Comparison of ENCODE assay signal across 8 cellular contexts in the genomic region with DNA sequence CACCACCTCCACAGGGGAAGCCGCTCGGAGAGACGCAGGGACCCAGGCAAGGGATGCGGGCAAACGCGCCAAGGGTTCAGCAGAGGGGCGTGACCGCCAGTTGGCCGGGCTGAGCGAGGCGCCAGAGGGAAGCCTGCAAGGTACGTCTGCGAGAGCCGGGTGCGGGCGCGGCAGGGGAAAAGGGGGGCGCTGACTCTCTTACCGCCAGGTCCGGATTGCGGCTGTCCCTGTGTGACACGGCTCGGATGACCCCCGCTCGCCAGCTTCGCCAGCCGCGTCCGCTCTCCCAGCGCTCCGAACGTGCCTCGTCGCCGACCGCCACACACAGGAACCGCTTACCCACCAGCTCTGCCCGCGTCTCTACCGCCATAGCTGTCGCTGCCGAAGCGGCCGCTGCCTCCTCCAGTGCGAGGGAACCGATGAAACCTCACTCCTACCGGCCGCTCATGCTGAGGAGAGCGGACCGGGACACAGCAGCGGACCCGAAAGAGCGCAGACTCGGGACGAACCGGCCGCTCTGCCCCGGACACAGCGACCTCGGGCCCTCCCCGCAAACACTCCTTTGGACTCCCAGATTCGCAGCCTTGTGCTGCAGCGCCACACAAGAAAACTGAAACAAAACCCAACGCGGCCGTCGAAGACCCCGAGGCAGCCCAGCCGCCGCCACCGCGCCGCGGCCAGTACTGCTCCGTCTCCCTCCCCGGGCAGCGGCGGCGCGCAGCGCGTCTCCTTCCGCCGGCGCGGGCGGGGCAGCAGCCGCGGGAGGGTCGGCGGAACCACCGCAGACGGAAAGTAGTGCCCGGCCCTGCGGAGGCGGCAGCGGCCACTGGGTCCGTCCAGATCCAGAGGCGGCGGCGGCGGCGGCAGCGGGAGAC. TPM values are rescaled to one million over a fixed set of nuclear protein-coding genes. Genes with fewer than 3 reads are reported as not detected.
DNase-seq lines count a peak whose midpoint lies in the region; ATAC-seq and TF ChIP-seq lines count a peak whose summit lies in the region.

A gene with protein sequence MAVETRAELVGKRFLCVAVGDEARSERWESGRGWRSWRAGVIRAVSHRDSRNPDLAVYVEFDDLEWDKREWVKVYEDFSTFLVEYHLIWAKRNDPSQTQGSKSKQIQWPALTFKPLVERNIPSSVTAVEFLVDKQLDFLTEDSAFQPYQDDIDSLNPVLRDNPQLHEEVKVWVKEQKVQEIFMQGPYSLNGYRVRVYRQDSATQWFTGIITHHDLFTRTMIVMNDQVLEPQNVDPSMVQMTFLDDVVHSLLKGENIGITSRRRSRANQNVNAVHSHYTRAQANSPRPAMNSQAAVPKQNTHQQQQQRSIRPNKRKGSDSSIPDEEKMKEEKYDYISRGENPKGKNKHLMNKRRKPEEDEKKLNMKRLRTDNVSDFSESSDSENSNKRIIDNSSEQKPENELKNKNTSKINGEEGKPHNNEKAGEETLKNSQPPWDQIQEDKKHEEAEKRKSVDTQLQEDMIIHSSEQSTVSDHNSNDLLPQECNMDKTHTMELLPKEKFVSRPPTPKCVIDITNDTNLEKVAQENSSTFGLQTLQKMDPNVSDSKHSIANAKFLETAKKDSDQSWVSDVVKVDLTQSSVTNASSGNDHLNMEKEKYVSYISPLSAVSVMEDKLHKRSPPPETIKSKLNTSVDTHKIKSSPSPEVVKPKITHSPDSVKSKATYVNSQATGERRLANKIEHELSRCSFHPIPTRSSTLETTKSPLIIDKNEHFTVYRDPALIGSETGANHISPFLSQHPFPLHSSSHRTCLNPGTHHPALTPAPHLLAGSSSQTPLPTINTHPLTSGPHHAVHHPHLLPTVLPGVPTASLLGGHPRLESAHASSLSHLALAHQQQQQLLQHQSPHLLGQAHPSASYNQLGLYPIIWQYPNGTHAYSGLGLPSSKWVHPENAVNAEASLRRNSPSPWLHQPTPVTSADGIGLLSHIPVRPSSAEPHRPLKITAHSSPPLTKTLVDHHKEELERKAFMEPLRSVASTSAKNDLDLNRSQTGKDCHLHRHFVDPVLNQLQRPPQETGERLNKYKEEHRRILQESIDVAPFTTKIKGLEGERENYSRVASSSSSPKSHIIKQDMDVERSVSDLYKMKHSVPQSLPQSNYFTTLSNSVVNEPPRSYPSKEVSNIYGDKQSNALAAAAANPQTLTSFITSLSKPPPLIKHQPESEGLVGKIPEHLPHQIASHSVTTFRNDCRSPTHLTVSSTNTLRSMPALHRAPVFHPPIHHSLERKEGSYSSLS (N-terminal part only) (minus strand): TSS at position 685 of the 875 bp plus-strand sequence. CDS start 315 bp downstream, at position 370.

- H3K36me3 Mint-ChIP-seq in activated T-helper 2 cell treated with anti-CD3 and anti-CD28 coated beads, Interferon-gamma antibody, Interleukin-2, Interleukin-4, amounts not matched to agents 10 μg/mL and 5 μg/mL and 100 μg/mL, durations not matched to agents 14 hours and 24 hours and 36 hours (ENCODE audit: low read depth), result no peaks in the 10 kb centered on the region
- no peaks in the 10 kb centered on the region for H3K36me3 Mint-ChIP-seq in natural killer cell

- intact Hi-C loops in activated T-helper 2 cell treated with anti-CD3 and anti-CD28 coated beads, Interferon-gamma antibody, Interleukin-2, Interleukin-4, amounts not matched to agents 10 μg/mL and 5 μg/mL and 100 μg/mL, durations not matched to agents 14 hours and 24 hours and 36 hours (cut with micrococcal nuclease), result loop anchor here (1.0 to 10.0 kb wide), 5 partner anchors 57 to 259 kb away; no protein-coding TSS in a partner anchor
- intact Hi-C loops in natural killer cell (cut with micrococcal nuclease), result loop anchor here (5.0 to 10.0 kb wide), 3 partner anchors 57 to 261 kb away; partner anchors contain the start of gene REEP3

- peak within 1 kb of the TSS; percentile 91 for H3K4me3 Mint-ChIP-seq in activated T-helper 2 cell treated with anti-CD3 and anti-CD28 coated beads, Interferon-gamma antibody, Interleukin-2, Interleukin-4, amounts not matched to agents 10 μg/mL and 5 μg/mL and 100 μg/mL, durations not matched to agents 14 hours and 24 hours and 36 hours (ENCODE audit: low read depth)
- peak within 1 kb of the TSS; percentile 97 for H3K4me3 Mint-ChIP-seq in natural killer cell
- peak within 1 kb of the TSS; percentile 95 to 98 for H3K4me3 Mint-ChIP-seq in stimulated activated naive CD8-positive, alpha-beta T cell treated with anti-CD3 and anti-CD28 coated beads, Interleukin-15, amount 100 ng/mL, for 72 hours

- H3K9me3 Mint-ChIP-seq in activated T-helper 2 cell treated with anti-CD3 and anti-CD28 coated beads, Interferon-gamma antibody, Interleukin-2, Interleukin-4, amounts not matched to agents 10 μg/mL and 5 μg/mL and 100 μg/mL, durations not matched to agents 14 hours and 24 hours and 36 hours, result no peaks in the 10 kb centered on the region
- H3K9me3 Mint-ChIP-seq in natural killer cell, result no peaks in the 10 kb centered on the region
- H3K9me3 Mint-ChIP-seq in stimulated activated naive CD8-positive, alpha-beta T cell treated with anti-CD3 and anti-CD28 coated beads, Interleukin-15, amount 100 ng/mL, for 72 hours, result no peaks in the 10 kb centered on the region

- DNase-seq in DMS 273 treated with DMSO at 0.1 percent for 48 hours (lab: John Stamatoyannopoulos, UW) (peak; percentile 47), HT-29 (ENCODE audit: low spot score) (peak; percentile 76), RPMI7951 (ENCODE audit: low read depth) (peak; percentile 85), fibroblast of peridontal ligament (ENCODE audit: extremely low read depth) (peak; percentile 71), natural killer cell (peak; percentile 64)
- DNase-seq in activated T-helper 2 cell treated with anti-CD3 and anti-CD28 coated beads, Interferon-gamma antibody, Interleukin-2, Interleukin-4, amounts not matched to agents 10 μg/mL and 5 μg/mL and 100 μg/mL, durations not matched to agents 14 hours and 24 hours and 36 hours (ENCODE audit: low spot score), result peak; percentile 47
- DNase-seq in stimulated activated naive CD8-positive, alpha-beta T cell treated with anti-CD3 and anti-CD28 coated beads, Interleukin-15, amount 100 ng/mL, for 72 hours, result peak; percentile 57 to 70

- TF ChIP-seq CTCF in natural killer cell (IDR thresholded peaks at IDR 0.05), result no peak

- peak; percentile 57 for ATAC-seq in GM19468 (IDR thresholded peaks at IDR 0.05; ENCODE audit: extremely low read depth, unreplicated experiment)
- peak; percentile 80 to 86 (median 81) for ATAC-seq in natural killer cell
- ATAC-seq in stimulated activated naive CD8-positive, alpha-beta T cell treated with anti-CD3 and anti-CD28 coated beads, Interleukin-15, amount 100 ng/mL, for 72 hours, result peak; percentile 88

- H3K27ac Mint-ChIP-seq in activated T-helper 2 cell treated with anti-CD3 and anti-CD28 coated beads, Interferon-gamma antibody, Interleukin-2, Interleukin-4, amounts not matched to agents 10 μg/mL and 5 μg/mL and 100 μg/mL, durations not matched to agents 14 hours and 24 hours and 36 hours, result peak within 1 kb of the TSS; percentile 58
- H3K27ac Mint-ChIP-seq in natural killer cell, result peak within 1 kb of the TSS; percentile 85 to 93
- peak within 1 kb of the TSS; percentile 93 to 96 for H3K27ac Mint-ChIP-seq in stimulated activated naive CD8-positive, alpha-beta T cell treated with anti-CD3 and anti-CD28 coated beads, Interleukin-15, amount 100 ng/mL, for 72 hours

- peaks cover 12% of the 10 kb centered on the region for H3K4me1 Mint-ChIP-seq in activated T-helper 2 cell treated with anti-CD3 and anti-CD28 coated beads, Interferon-gamma antibody, Interleukin-2, Interleukin-4, amounts not matched to agents 10 μg/mL and 5 μg/mL and 100 μg/mL, durations not matched to agents 14 hours and 24 hours and 36 hours (ENCODE audit: low read depth)
- H3K4me1 Mint-ChIP-seq in natural killer cell, result peaks cover 19 to 25% of the 10 kb centered on the region in 2 donors
- peaks cover 17% of the 10 kb centered on the region for H3K4me1 Mint-ChIP-seq in stimulated activated naive CD8-positive, alpha-beta T cell treated with anti-CD3 and anti-CD28 coated beads, Interleukin-15, amount 100 ng/mL, for 72 hours

- peaks cover 32% of the 10 kb centered on the region for H3K27me3 Mint-ChIP-seq in activated T-helper 2 cell treated with anti-CD3 and anti-CD28 coated beads, Interferon-gamma antibody, Interleukin-2, Interleukin-4, amounts not matched to agents 10 μg/mL and 5 μg/mL and 100 μg/mL, durations not matched to agents 14 hours and 24 hours and 36 hours (ENCODE audit: low read depth)
- H3K27me3 Mint-ChIP-seq in natural killer cell (ENCODE audit: low read depth in 2 of 2), result peaks cover 2 to 7% of the 10 kb centered on the region in 2 donors
- H3K27me3 Mint-ChIP-seq in stimulated activated naive CD8-positive, alpha-beta T cell treated with anti-CD3 and anti-CD28 coated beads, Interleukin-15, amount 100 ng/mL, for 72 hours, result no peaks in the 10 kb centered on the region

RNA-seq across cellular contexts. Expression of the gene that starts here (rescaled TPM):
- 31.8 and 32.5 TPM in 2 replicates for total RNA-seq in HT-29 (2014; rRNA removed; shearing (Covaris generic))
- 43.8 and 57.0 TPM in 2 replicates for total RNA-seq in RPMI7951 (2014; rRNA removed; shearing (Covaris generic))
- 33.8 and 35.2 TPM in 2 replicates for total RNA-seq in activated T-helper 2 cell treated with anti-CD3 and anti-CD28 coated beads, Interferon-gamma antibody, Interleukin-2, Interleukin-4, amounts not matched to agents 10 μg/mL and 5 μg/mL and 100 μg/mL, durations not matched to agents 14 hours and 24 hours and 36 hours
- 100 to 1,000 TPM; 125 to 208 (median 156) TPM for total RNA-seq in natural killer cell

Comparison
In these comparisons a context has a peak if more than half of its experiments do, and no peak if none do; other contexts are left out.
1. Peak in every context shown above with its lines: DNase-seq and ATAC-seq.